ENCODE assay signal across 10 cellular contexts in genomic region chr1:236619398-236619797, GRCh38.
"Had no signal": no experiment of that assay in that cellular context is flagged by ENCODE, and none has a peak within 500 bp of the region (broad histone marks: within the 10 kb centered on the region; RNA-seq: fewer than 3 reads in every experiment).

No MANE protein-coding gene starts in this region.

- DNase-seq: activated CD4-positive, alpha-beta T cell treated with anti-CD3 and anti-CD28 coated beads, Interleukin-2, amount 50 U/mL, for 1 hour; activated naive CD4-positive, alpha-beta T cell treated with anti-CD3 and anti-CD28 coated beads, Interleukin-2, amount 50 U/mL, for 16 hours; cortex of kidney; effector CD8-positive, alpha-beta T cell; immature natural killer cell; small intestine; stomach; tibial artery; uterus had no signal

- H3K9me3 ChIP-seq: uterus had no signal

- H3K36me3 ChIP-seq: stomach, tibial artery, uterus had no signal

- H3K27ac ChIP-seq: stomach, tibial artery, uterus had no signal

- H3K4me3 ChIP-seq: lung, stomach, tibial artery, uterus had no signal

- H3K27me3 ChIP-seq: tibial artery, uterus had no signal

- H3K4me1 ChIP-seq: stomach, tibial artery, uterus had no signal
